In genomic region chr7:103076767-103077166, GRCh38 we compare ENCODE assay signal across 1 cellular context.
TF ChIP-seq lines count a peak whose summit lies in the region.

No MANE protein-coding gene starts in this region.

TF ChIP-seq in HCT116, 20 proteins besides CTCF, POLR2A, EP300 and RAD21:
- TF ChIP-seq ZBTB33 (IDR thresholded peaks at IDR 0.05; ENCODE audit: extremely low read depth, insufficient replicate concordance, low read length) (no peak), EGR1 (IDR thresholded peaks at IDR 0.05; ENCODE audit: low read depth) (no peak), CEBPB (IDR thresholded peaks at IDR 0.05; ENCODE audit: low read depth) (no peak), CBX3 (IDR thresholded peaks at IDR 0.05; ENCODE audit: low read depth) (no peak), JUND (IDR thresholded peaks at IDR 0.05) (no peak), ATF3 (IDR thresholded peaks at IDR 0.05) (no peak), SP1 (IDR thresholded peaks at IDR 0.05; ENCODE audit: low read depth) (no peak), SIN3A (IDR thresholded peaks at IDR 0.05; ENCODE audit: low read depth) (no peak), POLR2AphosphoS5 (IDR thresholded peaks at IDR 0.05; ENCODE audit: low read depth, low read length) (no peak), YY1 (IDR thresholded peaks at IDR 0.05; ENCODE audit: extremely low read depth, insufficient replicate concordance, low read depth, low read length) (no peak), EZH2 (IDR thresholded peaks at IDR 0.05) (no peak), SRF (IDR thresholded peaks at IDR 0.05; ENCODE audit: low read depth) (no peak), ELF1 (IDR thresholded peaks at IDR 0.05; ENCODE audit: borderline replicate concordance, low read depth) (no peak), TCF7L2 (IDR thresholded peaks at IDR 0.05; ENCODE audit: borderline replicate concordance, extremely low read depth, insufficient read depth, insufficient read length) (no peak), FOSL1 (IDR thresholded peaks at IDR 0.05; ENCODE audit: low read depth) (no peak)
- TF ChIP-seq, protein P1, sequence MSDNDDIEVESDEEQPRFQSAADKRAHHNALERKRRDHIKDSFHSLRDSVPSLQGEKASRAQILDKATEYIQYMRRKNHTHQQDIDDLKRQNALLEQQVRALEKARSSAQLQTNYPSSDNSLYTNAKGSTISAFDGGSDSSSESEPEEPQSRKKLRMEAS (IDR thresholded peaks at IDR 0.05): no peak
